11 cellular contexts compared by ENCODE assay signal in the genomic region with DNA sequence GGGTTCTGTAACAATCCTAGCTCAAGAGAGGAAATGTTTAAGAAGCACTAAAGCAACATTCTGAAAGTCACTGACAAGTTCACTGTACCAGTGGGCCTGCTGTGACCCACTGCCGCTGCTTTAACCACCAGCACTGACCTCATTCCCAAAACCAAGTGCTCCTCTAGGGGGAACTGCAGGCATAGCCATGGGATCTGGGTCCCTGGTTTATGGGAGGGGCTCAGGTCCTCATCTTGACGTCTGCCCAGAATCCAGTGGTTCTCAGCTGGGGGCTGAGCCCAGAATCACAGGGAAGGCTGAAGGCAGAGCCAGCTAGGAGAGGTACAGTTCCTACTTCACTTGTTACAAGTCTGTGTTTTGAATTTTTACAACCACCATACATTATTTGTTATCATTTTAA. TPM values are rescaled to one million over a fixed set of nuclear protein-coding genes. Genes with fewer than 3 reads are reported as not detected.
DNase-seq lines count a peak whose midpoint lies in the region; ATAC-seq and TF ChIP-seq lines count a peak whose summit lies in the region.
"Had no signal": no experiment of that assay in that cellular context is flagged by ENCODE, and none has a peak within 500 bp of the region (broad histone marks: within the 10 kb centered on the region; RNA-seq: fewer than 3 reads in every experiment).

No MANE protein-coding gene starts in this region.

- no peak overlapping the region for H4K5ac ChIP-seq in IMR-90 (ENCODE audit: low read depth, low read length)

- H4K91ac ChIP-seq in IMR-90 (ENCODE audit: insufficient read depth, low read depth, low read length) = no peak overlapping the region

- H3K4me2 ChIP-seq in IMR-90 (ENCODE audit: low read depth, low read length) = no peak overlapping the region

- H4K20me1 ChIP-seq in IMR-90 (ENCODE audit: insufficient read depth, low read length) = no peaks in the 10 kb centered on the region

- no TSS peak for BruUV-seq in IMR-90 (replicated peaks; lab: Mats Ljungman, UMichigan)

- H4K8ac ChIP-seq in IMR-90 (ENCODE audit: low read depth in 2 of 2, low read length in 2 of 2) = no peak overlapping the region

- no peak overlapping the region for H3K4me3 ChIP-seq in AG10803 (ENCODE audit: low read length)
- H3K4me3 ChIP-seq in IMR-90 (ENCODE audit: insufficient read depth, low read depth, low read length) = no peak overlapping the region

- H2BK15ac ChIP-seq in IMR-90 (ENCODE audit: low read depth, low read length) = no peak overlapping the region

- no peak overlapping the region for H3K18ac ChIP-seq in IMR-90 (ENCODE audit: low read depth, low read length)

- no peak overlapping the region for H2BK5ac ChIP-seq in IMR-90 (ENCODE audit: low read depth, low read length, poor library complexity, severe bottlenecking)

- no peak overlapping the region for H2BK20ac ChIP-seq in IMR-90 (ENCODE audit: low read depth, low read length)

- no peak overlapping the region for H2AK5ac ChIP-seq in IMR-90 (ENCODE audit: low read depth, low read length)

- H3K27me3 ChIP-seq in IMR-90 (ENCODE audit: control insufficient read depth, insufficient read depth, low read length) = no peaks in the 10 kb centered on the region; the same call in 1 of the 2 replicates

- H3K23ac ChIP-seq in IMR-90 (ENCODE audit: low read depth, low read length) = no peak overlapping the region

- peak; percentile 82 for ATAC-seq in IMR-90 (ENCODE audit: low read depth)
- peak; percentile 23 for ATAC-seq in left lobe of liver
- ATAC-seq in HG02623 (IDR thresholded peaks at IDR 0.05; ENCODE audit: unreplicated experiment) = no peak
- ATAC-seq in GM18861 (IDR thresholded peaks at IDR 0.05; ENCODE audit: unreplicated experiment) = no peak
- ATAC-seq: activated CD4-positive, CD25-positive, alpha-beta regulatory T cell treated with anti-CD3 and anti-CD28 coated beads, Interleukin-2, amount 50 U/mL, for 24 hours had no signal

- TF ChIP-seq POLR2A in IMR-90 (IDR thresholded peaks at IDR 0.05; ENCODE audit: low read depth, low read length) = no peak

- peak overlapping the region; percentile 62 for H2AK9ac ChIP-seq in IMR-90 (replicated peaks; ENCODE audit: low read depth, low read length, poor library complexity)

- H3K36me3 ChIP-seq in IMR-90 (ENCODE audit: control insufficient read depth, insufficient read depth, low read length) = no peaks in the 10 kb centered on the region; the same call in 1 of the 2 replicates

- POLR2A ChIA-PET in IMR-90 (lab: Charles Lee; ENCODE audit: unreplicated experiment) = no interaction called here

- no peak overlapping the region for H3K27ac ChIP-seq in IMR-90 (ENCODE audit: insufficient read depth, low read length)

- H3K4ac ChIP-seq in IMR-90 (ENCODE audit: low read depth, low read length) = no peak overlapping the region

- no peaks in the 10 kb centered on the region for H3K4me1 ChIP-seq in IMR-90 (ENCODE audit: control insufficient read depth, insufficient read depth, low read length)

- H3K56ac ChIP-seq in IMR-90 (ENCODE audit: extremely low read depth, insufficient read depth, low read length) = no peak overlapping the region

- H3K9me1 ChIP-seq in IMR-90 (ENCODE audit: insufficient read depth, low read length) = no peaks in the 10 kb centered on the region

- H2AFZ ChIP-seq in IMR-90 (replicated peaks; ENCODE audit: low read length, poor library complexity) = no peak overlapping the region

- no peaks in the 10 kb centered on the region for H3K9me3 ChIP-seq in IMR-90 (ENCODE audit: control insufficient read depth, insufficient read depth, low read length)

- H3K9ac ChIP-seq in IMR-90 (ENCODE audit: low read depth, low read length) = no peak overlapping the region

- H3K14ac ChIP-seq in IMR-90 (replicated peaks; ENCODE audit: low read depth, low read length) = no peak overlapping the region

- H2BK120ac ChIP-seq in IMR-90 (ENCODE audit: low read depth, low read length) = no peak overlapping the region

- in situ Hi-C loops in IMR-90 (cut with MboI; ENCODE audit: low sequenced_read_pairs) = no loop called here

- dilution Hi-C loops in IMR-90 (cut with HindIII; ENCODE audit: low sequenced_read_pairs, unreplicated experiment) = no loop called here

- H3K79me1 ChIP-seq in IMR-90 (ENCODE audit: low read depth in 1 of 2, low read length in 2 of 2) = no peaks in the 10 kb centered on the region

- peak; percentile 50 for TF ChIP-seq RAD21 in IMR-90 (IDR thresholded peaks at IDR 0.05; ENCODE audit: low read length)

- DNase-seq in AG10803 (ENCODE audit: low read depth) = no peak
- DNase-seq in IMR-90 = peak; percentile 20
- peak; percentile 21 for DNase-seq in brain pericyte (ENCODE audit: low read depth, low spot score)
- DNase-seq in left lobe of liver (ENCODE audit: low spot score) = no peak
- no peak for DNase-seq in NCI-H748 treated with DMSO at 0.1 percent for 48 hours (lab: John Stamatoyannopoulos, UW)
- no peak for DNase-seq in NCI-H345 (lab: John Stamatoyannopoulos, UW)
- DNase-seq: naive B cell, NCI-H1092 treated with DMSO at 0.1 percent for 48 hours had no signal

- intact Hi-C loops in IMR-90 (cut with micrococcal nuclease) = no loop called here

- WGBS in IMR-90 (ENCODE audit: extremely low coverage in 2 of 2, insufficient read length in 1 of 2), 2 experiments = no CpG with 5 or more reads among the region's 2 CpGs

- CTCF ChIA-PET in IMR-90 (lab: Yijun Ruan, JAX) = no interaction called here

- peak; percentile 11; the same call in 1 of the 2 replicates for TF ChIP-seq CTCF in AG10803 (conservative IDR thresholded peaks at IDR 0.05; ENCODE audit: low read length)
- TF ChIP-seq CTCF in IMR-90 (conservative IDR thresholded peaks at IDR 0.05; ENCODE audit: low read depth, low read length) = peak; percentile 37

TF ChIP-seq in IMR-90, 13 proteins besides CTCF, POLR2A, EP300 and RAD21:
- TF ChIP-seq SMC3 (IDR thresholded peaks at IDR 0.05; ENCODE audit: low read depth, low read length) (peak; percentile 25; the same call in 1 of the 2 replicates), CHD1 (IDR thresholded peaks at IDR 0.05; ENCODE audit: low read depth, low read length) (no peak)

RNA-seq across cellular contexts. Expression of a gene that starts 36.1 kb away (rescaled TPM):
- total RNA-seq in IMR-90 (2012; rRNA removed) (6.4 and 9.0 TPM in 2 replicates), left lobe of liver (26.3 TPM)
- 12.0 and 13.2 TPM in 2 replicates for polyA plus RNA-seq in IMR-90 (2012; rRNA removed)
- 4.0 and 12.6 TPM in 2 replicates for polyA plus RNA-seq in IMR-90 (2012; cell fraction: cytosol; rRNA removed)
- 17.6 and 48.8 TPM in 2 replicates for polyA plus RNA-seq in IMR-90 (2012; cell fraction: nucleus; rRNA removed; ENCODE audit: low replicate concordance)

Comparison
In these comparisons a context has a peak if more than half of its experiments do, and no peak if none do; other contexts are left out.
1. DNase-seq: peak in IMR-90 (single experiment) and brain pericyte (single experiment); none in AG10803 (single experiment), left lobe of liver (single experiment), NCI-H748 treated with DMSO at 0.1 percent for 48 hours (single experiment) and NCI-H345 (single experiment).
2. ATAC-seq: peak in IMR-90 (single experiment) and left lobe of liver (single experiment); none in HG02623 (single experiment) and GM18861 (single experiment).